ENCODE assay signal across 8 cellular contexts in the genomic region with DNA sequence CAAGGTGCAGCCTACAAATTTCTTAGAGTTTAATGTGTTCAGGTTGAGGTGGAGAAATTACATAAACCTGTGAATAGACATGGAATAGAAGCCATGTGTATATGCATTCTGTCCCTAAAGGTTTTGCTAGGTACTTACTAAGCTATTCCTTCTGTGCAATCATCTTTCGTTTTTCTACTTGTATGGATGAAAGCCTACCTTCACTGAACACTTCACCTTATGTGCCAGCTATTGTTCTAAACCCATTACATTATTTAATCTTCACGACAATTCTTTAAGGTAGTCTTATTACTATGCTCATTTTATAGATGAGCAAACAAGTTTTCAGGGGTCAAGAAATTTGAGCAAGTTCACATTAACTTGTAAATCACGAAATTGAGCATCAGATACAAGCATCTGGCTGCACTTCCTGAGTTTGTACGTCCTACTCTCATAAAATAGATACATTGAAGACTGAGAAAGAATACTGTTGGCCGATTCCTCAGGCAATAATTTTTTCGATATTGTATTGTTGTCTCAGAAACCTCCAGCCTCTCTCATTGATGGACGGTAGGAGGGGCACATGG. TPM values are rescaled to one million over a fixed set of nuclear protein-coding genes. Genes with fewer than 3 reads are reported as not detected.
DNase-seq lines count a peak whose midpoint lies in the region; ATAC-seq and TF ChIP-seq lines count a peak whose summit lies in the region.

No MANE protein-coding gene starts in this region.

- peaks cover 11% of the 10 kb centered on the region for H3K4me1 ChIP-seq in SJSA1 (replicated peaks)

- DNase-seq in DMS79 treated with DMSO at 0.1 percent for 48 hours (lab: John Stamatoyannopoulos, UW) (peak; percentile 25), DMS79 (lab: John Stamatoyannopoulos, UW) (no peak), SJSA1 (ENCODE audit: low read depth in 1 of 2, low spot score in 2 of 2) (no peak), foreskin fibroblast (no peak), DMS114 treated with DMSO at 0.1 percent for 48 hours (lab: John Stamatoyannopoulos, UW; ENCODE audit: unreplicated experiment) (no peak), posterior vena cava (ENCODE audit: low spot score) (no peak)

- H3K36me3 ChIP-seq in SJSA1: peaks cover 36% of the 10 kb centered on the region

- intact Hi-C loops in posterior vena cava (cut with DNase I): no loop called here

- TF ChIP-seq CTCF in foreskin fibroblast (IDR thresholded peaks at IDR 0.05; ENCODE audit: low read depth, low read length): no peak

- 0 out of 2 replicates have a peak, but pooled peaks cover 2% of the 10 kb centered on the region for H3K27me3 ChIP-seq in SJSA1 (replicated peaks)

- H3K27ac ChIP-seq in SJSA1: no peak overlapping the region
- peak overlapping the region in 18 of 21 experiments; percentile 32 to 87 (median 68) for H3K27ac ChIP-seq in skin epidermis

- ATAC-seq in GM18873 (IDR thresholded peaks at IDR 0.05; ENCODE audit: low FRiP score, unreplicated experiment): no peak

- H3K4me3 ChIP-seq in SJSA1 (peak overlapping the region; percentile 94), foreskin fibroblast (ENCODE audit: low read depth in 1 of 2, low read length in 2 of 2) (peak overlapping the region; percentile 55 to 68), skin epidermis (peak overlapping the region; percentile 60 to 93 (median 69))

- H3K9me3 ChIP-seq in SJSA1 (replicated peaks): no peaks in the 10 kb centered on the region

RNA-seq across cellular contexts. Expression of gene RCN2, which starts 0.6 kb away (rescaled TPM):
- 135 and 145 TPM in 2 replicates for total RNA-seq in SJSA1 (2014; rRNA removed; shearing (Covaris generic))
- total RNA-seq in posterior vena cava: 10 to 100 TPM; 37.4 to 40.7 TPM

RNA-seq across cellular contexts. Expression of gene SCAPER, which starts 25.8 kb away (rescaled TPM):
- 4.6 and 10.2 TPM in 2 replicates for total RNA-seq in SJSA1 (2014; rRNA removed; shearing (Covaris generic))
- 10 to 100 TPM; 27.9 to 32.1 TPM for total RNA-seq in posterior vena cava
